8 cellular contexts compared by ENCODE assay signal in the genomic region with DNA sequence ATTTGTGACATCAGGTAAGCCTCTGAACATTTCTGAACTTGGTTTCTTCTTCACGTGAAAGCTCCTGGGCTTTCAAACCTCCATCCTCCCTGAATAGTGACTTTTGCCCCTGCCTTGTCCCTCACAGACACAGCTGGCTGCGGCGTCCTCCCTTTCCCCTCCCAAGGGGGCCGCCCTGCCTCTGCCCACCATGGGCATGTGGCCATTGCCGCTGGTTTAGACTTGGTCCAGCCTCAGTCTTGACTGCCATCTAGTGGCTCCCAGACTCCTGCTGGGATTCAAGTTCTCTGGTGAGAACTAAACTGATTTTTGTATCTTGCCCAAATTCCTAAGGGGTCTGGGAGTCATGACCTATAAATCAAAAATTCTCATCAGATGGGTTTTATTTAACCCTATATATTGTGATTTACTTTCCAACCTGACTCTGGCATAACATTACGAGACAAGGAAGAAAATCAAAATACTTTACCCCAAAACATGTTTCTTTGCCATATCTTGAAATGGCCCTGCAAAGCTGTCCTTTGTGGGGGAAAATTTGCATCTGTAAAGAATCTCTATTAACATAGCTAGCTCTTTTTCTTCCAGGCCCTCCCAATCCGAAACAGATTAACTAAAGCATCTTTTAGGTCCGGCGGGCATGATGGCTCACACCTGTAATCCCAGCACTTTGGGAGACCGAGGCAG.
A peak's percentile ranks its signal among the peaks of the same experiment; 100 is the strongest.
DNase-seq lines count a peak whose midpoint lies in the region; TF ChIP-seq lines count a peak whose summit lies in the region.
"Not testable (repeated sequence)": the region's sequence is repeated elsewhere in the genome, so short reads cannot be mapped to it uniquely, and the experiment has no call there.

No MANE protein-coding gene starts in this region.

- TF ChIP-seq CTCF in GM12872 (IDR thresholded peaks at IDR 0.05; ENCODE audit: insufficient read depth, low read depth, low read length) = peak; percentile 85
- peak; percentile 16 to 74 (median 62) for TF ChIP-seq CTCF in Peyer's patch (IDR thresholded peaks at IDR 0.05)
- TF ChIP-seq CTCF in coronary artery (IDR thresholded peaks at IDR 0.05) = peak; percentile 61

- not testable (repeated sequence) for H3K4me3 ChIP-seq in Peyer's patch; coronary artery; iPS DF 6.9 (ENCODE audit: low read length)

- not testable (repeated sequence) for TF ChIP-seq POLR2A in Peyer's patch (IDR thresholded peaks at IDR 0.05)

- in situ Hi-C loops in ACHN (cut with HindIII; ENCODE audit: low pct_ligation_motif_present, low pct_unique_long_range_greater_than_20kb, low sequenced_read_pairs) = not testable (repeated sequence)

- DNase-seq in ACHN (peak; percentile 61), NCI-H1048 (lab: John Stamatoyannopoulos, UW) (peak; percentile 4), Peyer's patch (peak in 2 of 3 donors; percentile 48 to 73), iPS DF 6.9 (ENCODE audit: low read depth, low spot score) (peak; percentile 61), renal cortical epithelial cell (ENCODE audit: low read depth) (peak; percentile 39)
- peak; percentile 74 for DNase-seq in activated CD8-positive, alpha-beta memory T cell treated with anti-CD3 and anti-CD28 coated beads for 24 hours
- DNase-seq in coronary artery (ENCODE audit: low spot score) = not testable (repeated sequence)

- not testable (repeated sequence) for H3K27me3 ChIP-seq in Peyer's patch; iPS DF 6.9 (ENCODE audit: control insufficient read depth, insufficient read depth, low read length)

- H3K27ac ChIP-seq in Peyer's patch; coronary artery; iPS DF 6.9 (ENCODE audit: low read length): not testable (repeated sequence)

- H3K4me1 ChIP-seq in Peyer's patch; iPS DF 6.9 (ENCODE audit: control insufficient read depth, insufficient read depth, low read length): not testable (repeated sequence)

- WGBS in iPS DF 6.9 (ENCODE audit: insufficient coverage, insufficient read length) = no CpG with 5 or more reads among the region's 10 CpGs

- H3K36me3 ChIP-seq in Peyer's patch; iPS DF 6.9 (ENCODE audit: control insufficient read depth, insufficient read depth, low read length): not testable (repeated sequence)

- H3K9me3 ChIP-seq in Peyer's patch; iPS DF 6.9 (ENCODE audit: control insufficient read depth, insufficient read depth, low read length): not testable (repeated sequence)
